Comparison of ENCODE assay signal across 1 cellular context in genomic region chr5:140664353-140665119, GRCh38.
TF ChIP-seq lines count a peak whose summit lies in the region.

Gene WDR55 (plus strand): TSS chr5:140664904. CDS start chr5:140664913, 9 bp downstream.

TF ChIP-seq in HEK293, 187 proteins besides CTCF, POLR2A, EP300 and RAD21 (continued from another document):
- no peak for TF ChIP-seq TSHZ1 (tag by site-specific recombination; IDR thresholded peaks at IDR 0.05; ENCODE audit: borderline replicate concordance)
- TF ChIP-seq ZNF580 (tag by site-specific recombination; IDR thresholded peaks at IDR 0.05): peak; percentile 84
- peak; percentile 79; the same call in 1 of the 2 replicates for TF ChIP-seq ZNF2 (tag by site-specific recombination; IDR thresholded peaks at IDR 0.05)
- 0 out of 2 replicates have a peak, but pooled peaks have one; percentile 11 for TF ChIP-seq GFI1B (tag by site-specific recombination; IDR thresholded peaks at IDR 0.05)
- no peak for TF ChIP-seq ZBTB8A (tag by site-specific recombination; IDR thresholded peaks at IDR 0.05)
- no peak for TF ChIP-seq GLI2 (tag by site-specific recombination; IDR thresholded peaks at IDR 0.05; ENCODE audit: borderline replicate concordance, low read depth)
- TF ChIP-seq REPIN1 (tag by site-specific recombination; IDR thresholded peaks at IDR 0.05; ENCODE audit: low read depth): no peak
- peak; percentile 91 for TF ChIP-seq SP3 (tag by site-specific recombination; IDR thresholded peaks at IDR 0.05)
- TF ChIP-seq GLIS1 (tag by site-specific recombination; IDR thresholded peaks at IDR 0.05): peak; percentile 73; the same call in 1 of the 2 replicates
- TF ChIP-seq ZNF37A (tag by site-specific recombination; IDR thresholded peaks at IDR 0.05): no peak
- TF ChIP-seq HIC1 (tag by site-specific recombination; IDR thresholded peaks at IDR 0.05): peak; percentile 93
- peak; percentile 33; the same call in 1 of the 2 replicates for TF ChIP-seq ZNF391 (tag by site-specific recombination; IDR thresholded peaks at IDR 0.05; ENCODE audit: borderline replicate concordance, low read depth)
- TF ChIP-seq ZNF704 (tag by site-specific recombination; IDR thresholded peaks at IDR 0.05): no peak
- 0 out of 2 replicates have a peak, but pooled peaks have one; percentile 12 for TF ChIP-seq PRDM4 (tag by site-specific recombination; IDR thresholded peaks at IDR 0.05)
- peak; percentile 77 for TF ChIP-seq ZNF24 (tag by site-specific recombination; IDR thresholded peaks at IDR 0.05)
- peak; percentile 93 for TF ChIP-seq ZNF10 (tag by site-specific recombination; IDR thresholded peaks at IDR 0.05)
- no peak for TF ChIP-seq ZNF169 (tag by site-specific recombination; IDR thresholded peaks at IDR 0.05)
- TF ChIP-seq TRIM28 (IDR thresholded peaks at IDR 0.05; ENCODE audit: borderline replicate concordance, low read length): peak; percentile 83
- TF ChIP-seq ZNF510 (tag by site-specific recombination; IDR thresholded peaks at IDR 0.05; ENCODE audit: insufficient replicate concordance): no peak
- TF ChIP-seq OVOL3 (tag by site-specific recombination; IDR thresholded peaks at IDR 0.05): no peak
- TF ChIP-seq ZFHX2 (tag by site-specific recombination; conservative IDR thresholded peaks at IDR 0.05): peak; percentile 85
- peak; percentile 70 for TF ChIP-seq OSR2 (tag by site-specific recombination; IDR thresholded peaks at IDR 0.05)
- TF ChIP-seq ZNF555 (tag by site-specific recombination; conservative IDR thresholded peaks at IDR 0.05): no peak
- no peak for TF ChIP-seq YY2 (tag by site-specific recombination; IDR thresholded peaks at IDR 0.05)
- TF ChIP-seq PRDM1 (tag by site-specific recombination; IDR thresholded peaks at IDR 0.05): no peak
- TF ChIP-seq HOXC10 (CRISPR knock-in tag; IDR thresholded peaks at IDR 0.05): 0 out of 2 replicates have a peak, but pooled peaks have one; percentile 53
- peak; percentile 46 for TF ChIP-seq ZNF610 (tag by site-specific recombination; IDR thresholded peaks at IDR 0.05; ENCODE audit: borderline replicate concordance)
- TF ChIP-seq ZNF777 (tag by site-specific recombination; IDR thresholded peaks at IDR 0.05; ENCODE audit: borderline replicate concordance): peak; percentile 32; the same call in 1 of the 2 replicates
- peak; percentile 86 for TF ChIP-seq ZBTB21 (tag by site-specific recombination; IDR thresholded peaks at IDR 0.05)
- TF ChIP-seq ZBTB48 (tag by site-specific recombination; IDR thresholded peaks at IDR 0.05): no peak
- no peak for TF ChIP-seq ZNF248 (tag by site-specific recombination; IDR thresholded peaks at IDR 0.05)
- TF ChIP-seq ZNF341 (tag by site-specific recombination; IDR thresholded peaks at IDR 0.05; ENCODE audit: low read depth): peak; percentile 79
- peak; percentile 77; the same call in 1 of the 2 replicates for TF ChIP-seq ZFP37 (tag by site-specific recombination; IDR thresholded peaks at IDR 0.05)
- peak; percentile 85 for TF ChIP-seq KLF16 (tag by site-specific recombination; IDR thresholded peaks at IDR 0.05)
- TF ChIP-seq ZNF843 (tag by site-specific recombination; IDR thresholded peaks at IDR 0.05): peak; percentile 57
- TF ChIP-seq PRDM10 (tag by site-specific recombination; IDR thresholded peaks at IDR 0.05): peak; percentile 89
- no peak for TF ChIP-seq ZNF221 (tag by site-specific recombination; IDR thresholded peaks at IDR 0.05; ENCODE audit: borderline replicate concordance)
- peak; percentile 95 for TF ChIP-seq ZNF501 (tag by site-specific recombination; IDR thresholded peaks at IDR 0.05)
- TF ChIP-seq ZSCAN23 (tag by site-specific recombination; IDR thresholded peaks at IDR 0.05): 0 out of 2 replicates have a peak, but pooled peaks have one; percentile 54
- 0 out of 2 replicates have a peak, but pooled peaks have one; percentile 17 for TF ChIP-seq REST (tag by site-specific recombination; IDR thresholded peaks at IDR 0.05)
- peak; percentile 83 for TF ChIP-seq ZIC2 (tag by site-specific recombination; IDR thresholded peaks at IDR 0.05)
